Comparison of ENCODE assay signal across 8 cellular contexts in the genomic region with DNA sequence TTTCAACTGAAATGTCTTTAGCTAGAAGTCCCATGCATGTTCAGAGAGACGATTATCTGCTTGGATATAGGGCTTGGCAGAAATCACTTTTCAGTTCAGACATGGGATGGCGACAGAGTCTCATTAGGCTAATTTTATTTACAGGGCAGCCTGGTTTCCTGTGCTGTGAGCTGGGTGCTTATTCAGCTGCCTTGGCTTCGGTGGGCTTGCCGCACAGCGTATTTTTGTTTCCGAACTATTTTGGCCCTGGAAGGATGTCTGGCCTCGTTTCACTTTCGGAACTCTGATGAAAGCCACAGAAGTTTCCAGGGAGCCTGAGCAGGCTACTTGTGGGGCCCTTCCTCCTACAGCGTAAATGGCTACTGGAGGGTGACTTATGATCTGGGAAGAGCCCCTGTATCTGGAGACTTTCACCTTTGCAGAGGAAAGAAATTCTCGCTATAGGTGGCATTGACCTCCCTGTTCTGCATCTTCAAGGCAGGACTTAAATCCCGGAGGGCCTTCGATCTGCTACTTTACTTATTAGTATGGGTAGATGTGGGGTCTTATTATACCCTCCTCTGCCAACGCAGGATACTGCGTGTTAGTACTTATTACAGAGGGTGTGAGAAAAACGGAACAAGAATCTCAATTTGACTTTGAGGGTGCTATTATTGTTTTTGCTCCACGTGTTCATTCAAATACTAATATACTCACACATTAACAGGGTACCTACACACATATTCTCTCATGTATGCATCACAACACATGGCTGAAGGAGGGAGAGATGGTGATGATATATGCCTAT.
DNase-seq lines count a peak whose midpoint lies in the region; ATAC-seq and TF ChIP-seq lines count a peak whose summit lies in the region.

No MANE protein-coding gene starts in this region.

- no peak overlapping the region for H3K4ac ChIP-seq in trophoblast cell (ENCODE audit: low read depth, low read length)

- no peak overlapping the region for H2BK5ac ChIP-seq in trophoblast cell (ENCODE audit: low read depth, low read length, poor library complexity)

- H3K36me3 Mint-ChIP-seq in activated CD4-positive, alpha-beta memory T cell treated with anti-CD3 and anti-CD28 coated beads, Interleukin-2, amount 10 ng/mL, durations not matched to agents 7 days and 5 days (ENCODE audit: low read depth), result no peaks in the 10 kb centered on the region

- no peak overlapping the region for H4K12ac ChIP-seq in trophoblast cell (ENCODE audit: low read depth, low read length)

- no peaks in the 10 kb centered on the region for H3K27me3 ChIP-seq in trophoblast cell (ENCODE audit: insufficient read depth, low read length)

- no peaks in the 10 kb centered on the region for H3K9me3 ChIP-seq in trophoblast cell (ENCODE audit: insufficient read depth, low read depth, low read length)

- H3K4me2 ChIP-seq in trophoblast cell (ENCODE audit: low read length), result no peak overlapping the region

- no peak overlapping the region for H2AK5ac ChIP-seq in trophoblast cell (ENCODE audit: low read length)

- CTCF ChIA-PET in activated CD4-positive, alpha-beta memory T cell treated with anti-CD3 and anti-CD28 coated beads, Interleukin-2, amount 10 ng/mL, durations not matched to agents 7 days and 5 days (lab: Charles Lee), result no interaction called here

- no CpG with 5 or more reads among the region's 16 CpGs for WGBS in trophoblast cell (ENCODE audit: extremely low coverage, insufficient coverage, insufficient read length)

- H3K9ac ChIP-seq in trophoblast cell (ENCODE audit: low read length), result peak overlapping the region; percentile 47

- DNase-seq in NCI-H1436 (lab: John Stamatoyannopoulos, UW) (peak; percentile 8), NCI-H1436 treated with DMSO at 0.1 percent for 48 hours (lab: John Stamatoyannopoulos, UW) (no peak), glomerular endothelial cell (ENCODE audit: extremely low read depth, low read depth, low spot score) (peak; percentile 75), trophoblast cell (no peak), HUDEP-2 (lab: John Stamatoyannopoulos, UW; ENCODE audit: unreplicated experiment in 76 of 76) (no peak)
- DNase-seq in activated CD4-positive, alpha-beta memory T cell treated with anti-CD3 and anti-CD28 coated beads, Interleukin-2, amount 10 ng/mL, durations not matched to agents 7 days and 5 days, result peak; percentile 18

- no peak overlapping the region for H3K23ac ChIP-seq in trophoblast cell (ENCODE audit: low read length)

- no peak overlapping the region for H3K27ac ChIP-seq in trophoblast cell (ENCODE audit: low read depth, low read length)

- ATAC-seq in GM21723 (IDR thresholded peaks at IDR 0.05; ENCODE audit: unreplicated experiment), result peak; percentile 94

- no peaks in the 10 kb centered on the region for H3K79me2 ChIP-seq in trophoblast cell (ENCODE audit: control insufficient read depth, insufficient read depth, low read length, poor library complexity)

- POLR2A ChIA-PET in activated CD4-positive, alpha-beta memory T cell treated with anti-CD3 and anti-CD28 coated beads, Interleukin-2, amount 10 ng/mL, durations not matched to agents 7 days and 5 days (lab: Charles Lee), result no interaction called here

- no peaks in the 10 kb centered on the region for H3K4me1 ChIP-seq in trophoblast cell (ENCODE audit: control insufficient read depth in 1 of 2, insufficient read depth in 2 of 2, low read length in 2 of 2)

- H3K27me3 Mint-ChIP-seq in activated CD4-positive, alpha-beta memory T cell treated with anti-CD3 and anti-CD28 coated beads, Interleukin-2, amount 10 ng/mL, durations not matched to agents 7 days and 5 days, result no peaks in the 10 kb centered on the region

- H4K8ac ChIP-seq in trophoblast cell (ENCODE audit: low read depth, low read length), result no peak overlapping the region

- peaks cover 4% of the 10 kb centered on the region for H3K4me1 Mint-ChIP-seq in activated CD4-positive, alpha-beta memory T cell treated with anti-CD3 and anti-CD28 coated beads, Interleukin-2, amount 10 ng/mL, durations not matched to agents 7 days and 5 days

- no peak overlapping the region for H2BK120ac ChIP-seq in trophoblast cell (ENCODE audit: insufficient read depth, low read length, poor library complexity)

- H4K91ac ChIP-seq in trophoblast cell (ENCODE audit: low read depth, low read length), result no peak overlapping the region

- H3K18ac ChIP-seq in trophoblast cell (ENCODE audit: low read length), result no peak overlapping the region

- no peak for TF ChIP-seq EP300 in Ishikawa (IDR thresholded peaks at IDR 0.05; ENCODE audit: borderline replicate concordance)

- no peak overlapping the region for H2BK12ac ChIP-seq in trophoblast cell (ENCODE audit: low read length)

- H3K4me3 ChIP-seq in trophoblast cell (ENCODE audit: low read depth, low read length), result no peak overlapping the region

- H3K4me3 Mint-ChIP-seq in activated CD4-positive, alpha-beta memory T cell treated with anti-CD3 and anti-CD28 coated beads, Interleukin-2, amount 10 ng/mL, durations not matched to agents 7 days and 5 days, result no peak overlapping the region

- no peak overlapping the region for H3K27ac Mint-ChIP-seq in activated CD4-positive, alpha-beta memory T cell treated with anti-CD3 and anti-CD28 coated beads, Interleukin-2, amount 10 ng/mL, durations not matched to agents 7 days and 5 days

- no peak overlapping the region for H2AFZ ChIP-seq in trophoblast cell (ENCODE audit: insufficient read depth, low read length, poor library complexity)

- no peaks in the 10 kb centered on the region for H3K79me1 ChIP-seq in trophoblast cell (ENCODE audit: low read length)

- H3K9me3 Mint-ChIP-seq in activated CD4-positive, alpha-beta memory T cell treated with anti-CD3 and anti-CD28 coated beads, Interleukin-2, amount 10 ng/mL, durations not matched to agents 7 days and 5 days, result no peaks in the 10 kb centered on the region

- no peak overlapping the region for H3K14ac ChIP-seq in trophoblast cell (ENCODE audit: low read length)

- no peaks in the 10 kb centered on the region for H3K36me3 ChIP-seq in trophoblast cell (ENCODE audit: control insufficient read depth in 1 of 2, insufficient read depth in 2 of 2, low read length in 2 of 2)

- TF ChIP-seq RAD21 in Ishikawa (IDR thresholded peaks at IDR 0.05; ENCODE audit: low read depth), result peak; percentile 76

TF ChIP-seq in Ishikawa, 13 proteins besides CTCF, POLR2A, EP300 and RAD21:
- no peak for TF ChIP-seq TEAD4 (IDR thresholded peaks at IDR 0.05)
- TF ChIP-seq, protein P1, sequence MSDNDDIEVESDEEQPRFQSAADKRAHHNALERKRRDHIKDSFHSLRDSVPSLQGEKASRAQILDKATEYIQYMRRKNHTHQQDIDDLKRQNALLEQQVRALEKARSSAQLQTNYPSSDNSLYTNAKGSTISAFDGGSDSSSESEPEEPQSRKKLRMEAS (IDR thresholded peaks at IDR 0.05), result no peak
- no peak for TF ChIP-seq CREB1 (IDR thresholded peaks at IDR 0.05; ENCODE audit: low read depth)
- TF ChIP-seq, protein P2, sequence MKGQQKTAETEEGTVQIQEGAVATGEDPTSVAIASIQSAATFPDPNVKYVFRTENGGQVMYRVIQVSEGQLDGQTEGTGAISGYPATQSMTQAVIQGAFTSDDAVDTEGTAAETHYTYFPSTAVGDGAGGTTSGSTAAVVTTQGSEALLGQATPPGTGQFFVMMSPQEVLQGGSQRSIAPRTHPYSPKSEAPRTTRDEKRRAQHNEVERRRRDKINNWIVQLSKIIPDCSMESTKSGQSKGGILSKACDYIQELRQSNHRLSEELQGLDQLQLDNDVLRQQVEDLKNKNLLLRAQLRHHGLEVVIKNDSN (IDR thresholded peaks at IDR 0.05), result no peak
- no peak for TF ChIP-seq CEBPB (IDR thresholded peaks at IDR 0.05)
- no peak for TF ChIP-seq TAF1 (IDR thresholded peaks at IDR 0.05; ENCODE audit: low read depth)
- no peak for TF ChIP-seq FOXM1 (IDR thresholded peaks at IDR 0.05; ENCODE audit: borderline replicate concordance, low read depth)
- TF ChIP-seq NFIC (IDR thresholded peaks at IDR 0.05), result no peak
- no peak for TF ChIP-seq TCF12 (IDR thresholded peaks at IDR 0.05; ENCODE audit: low read depth)
- TF ChIP-seq, protein P3, sequence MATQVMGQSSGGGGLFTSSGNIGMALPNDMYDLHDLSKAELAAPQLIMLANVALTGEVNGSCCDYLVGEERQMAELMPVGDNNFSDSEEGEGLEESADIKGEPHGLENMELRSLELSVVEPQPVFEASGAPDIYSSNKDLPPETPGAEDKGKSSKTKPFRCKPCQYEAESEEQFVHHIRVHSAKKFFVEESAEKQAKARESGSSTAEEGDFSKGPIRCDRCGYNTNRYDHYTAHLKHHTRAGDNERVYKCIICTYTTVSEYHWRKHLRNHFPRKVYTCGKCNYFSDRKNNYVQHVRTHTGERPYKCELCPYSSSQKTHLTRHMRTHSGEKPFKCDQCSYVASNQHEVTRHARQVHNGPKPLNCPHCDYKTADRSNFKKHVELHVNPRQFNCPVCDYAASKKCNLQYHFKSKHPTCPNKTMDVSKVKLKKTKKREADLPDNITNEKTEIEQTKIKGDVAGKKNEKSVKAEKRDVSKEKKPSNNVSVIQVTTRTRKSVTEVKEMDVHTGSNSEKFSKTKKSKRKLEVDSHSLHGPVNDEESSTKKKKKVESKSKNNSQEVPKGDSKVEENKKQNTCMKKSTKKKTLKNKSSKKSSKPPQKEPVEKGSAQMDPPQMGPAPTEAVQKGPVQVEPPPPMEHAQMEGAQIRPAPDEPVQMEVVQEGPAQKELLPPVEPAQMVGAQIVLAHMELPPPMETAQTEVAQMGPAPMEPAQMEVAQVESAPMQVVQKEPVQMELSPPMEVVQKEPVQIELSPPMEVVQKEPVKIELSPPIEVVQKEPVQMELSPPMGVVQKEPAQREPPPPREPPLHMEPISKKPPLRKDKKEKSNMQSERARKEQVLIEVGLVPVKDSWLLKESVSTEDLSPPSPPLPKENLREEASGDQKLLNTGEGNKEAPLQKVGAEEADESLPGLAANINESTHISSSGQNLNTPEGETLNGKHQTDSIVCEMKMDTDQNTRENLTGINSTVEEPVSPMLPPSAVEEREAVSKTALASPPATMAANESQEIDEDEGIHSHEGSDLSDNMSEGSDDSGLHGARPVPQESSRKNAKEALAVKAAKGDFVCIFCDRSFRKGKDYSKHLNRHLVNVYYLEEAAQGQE (IDR thresholded peaks at IDR 0.05; ENCODE audit: low read depth), result no peak
- TF ChIP-seq YY1 (IDR thresholded peaks at IDR 0.05; ENCODE audit: low read depth), result no peak
- no peak for TF ChIP-seq EGR1 (IDR thresholded peaks at IDR 0.05)

Comparison
In these comparisons a context has a peak if more than half of its experiments do, and no peak if none do; other contexts are left out.
1. DNase-seq: peak in NCI-H1436 (single experiment), activated CD4-positive, alpha-beta memory T cell treated with anti-CD3 and anti-CD28 coated beads, Interleukin-2, amount 10 ng/mL, durations not matched to agents 7 days and 5 days (single experiment) and glomerular endothelial cell (single experiment); none in NCI-H1436 treated with DMSO at 0.1 percent for 48 hours (single experiment), trophoblast cell (0 of 2) and HUDEP-2 (0 of 76).